Comparison of ENCODE assay signal across 1 cellular context in genomic region chr5:113119271-113119924, GRCh38.
TF ChIP-seq lines count a peak whose summit lies in the region.

No MANE protein-coding gene starts in this region.

TF ChIP-seq in WTC11, 78 proteins besides CTCF, POLR2A, EP300 and RAD21 (continued from another document):
- TF ChIP-seq, protein P1, sequence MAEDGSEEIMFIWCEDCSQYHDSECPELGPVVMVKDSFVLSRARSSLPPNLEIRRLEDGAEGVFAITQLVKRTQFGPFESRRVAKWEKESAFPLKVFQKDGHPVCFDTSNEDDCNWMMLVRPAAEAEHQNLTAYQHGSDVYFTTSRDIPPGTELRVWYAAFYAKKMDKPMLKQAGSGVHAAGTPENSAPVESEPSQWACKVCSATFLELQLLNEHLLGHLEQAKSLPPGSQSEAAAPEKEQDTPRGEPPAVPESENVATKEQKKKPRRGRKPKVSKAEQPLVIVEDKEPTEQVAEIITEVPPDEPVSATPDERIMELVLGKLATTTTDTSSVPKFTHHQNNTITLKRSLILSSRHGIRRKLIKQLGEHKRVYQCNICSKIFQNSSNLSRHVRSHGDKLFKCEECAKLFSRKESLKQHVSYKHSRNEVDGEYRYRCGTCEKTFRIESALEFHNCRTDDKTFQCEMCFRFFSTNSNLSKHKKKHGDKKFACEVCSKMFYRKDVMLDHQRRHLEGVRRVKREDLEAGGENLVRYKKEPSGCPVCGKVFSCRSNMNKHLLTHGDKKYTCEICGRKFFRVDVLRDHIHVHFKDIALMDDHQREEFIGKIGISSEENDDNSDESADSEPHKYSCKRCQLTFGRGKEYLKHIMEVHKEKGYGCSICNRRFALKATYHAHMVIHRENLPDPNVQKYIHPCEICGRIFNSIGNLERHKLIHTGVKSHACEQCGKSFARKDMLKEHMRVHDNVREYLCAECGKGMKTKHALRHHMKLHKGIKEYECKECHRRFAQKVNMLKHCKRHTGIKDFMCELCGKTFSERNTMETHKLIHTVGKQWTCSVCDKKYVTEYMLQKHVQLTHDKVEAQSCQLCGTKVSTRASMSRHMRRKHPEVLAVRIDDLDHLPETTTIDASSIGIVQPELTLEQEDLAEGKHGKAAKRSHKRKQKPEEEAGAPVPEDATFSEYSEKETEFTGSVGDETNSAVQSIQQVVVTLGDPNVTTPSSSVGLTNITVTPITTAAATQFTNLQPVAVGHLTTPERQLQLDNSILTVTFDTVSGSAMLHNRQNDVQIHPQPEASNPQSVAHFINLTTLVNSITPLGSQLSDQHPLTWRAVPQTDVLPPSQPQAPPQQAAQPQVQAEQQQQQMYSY (CRISPR knock-in tag; IDR thresholded peaks at IDR 0.05), result no peak
- TF ChIP-seq ZBTB21 (CRISPR knock-in tag; IDR thresholded peaks at IDR 0.05; ENCODE audit: borderline replicate concordance) (no peak), MAX (CRISPR knock-in tag; IDR thresholded peaks at IDR 0.05) (no peak), NFATC4 (CRISPR knock-in tag; IDR thresholded peaks at IDR 0.05) (no peak), ELF4 (CRISPR knock-in tag; IDR thresholded peaks at IDR 0.05; ENCODE audit: low read depth) (no peak), IRF2 (CRISPR knock-in tag; IDR thresholded peaks at IDR 0.05; ENCODE audit: borderline replicate concordance, low read depth) (no peak)
- TF ChIP-seq, protein P2, sequence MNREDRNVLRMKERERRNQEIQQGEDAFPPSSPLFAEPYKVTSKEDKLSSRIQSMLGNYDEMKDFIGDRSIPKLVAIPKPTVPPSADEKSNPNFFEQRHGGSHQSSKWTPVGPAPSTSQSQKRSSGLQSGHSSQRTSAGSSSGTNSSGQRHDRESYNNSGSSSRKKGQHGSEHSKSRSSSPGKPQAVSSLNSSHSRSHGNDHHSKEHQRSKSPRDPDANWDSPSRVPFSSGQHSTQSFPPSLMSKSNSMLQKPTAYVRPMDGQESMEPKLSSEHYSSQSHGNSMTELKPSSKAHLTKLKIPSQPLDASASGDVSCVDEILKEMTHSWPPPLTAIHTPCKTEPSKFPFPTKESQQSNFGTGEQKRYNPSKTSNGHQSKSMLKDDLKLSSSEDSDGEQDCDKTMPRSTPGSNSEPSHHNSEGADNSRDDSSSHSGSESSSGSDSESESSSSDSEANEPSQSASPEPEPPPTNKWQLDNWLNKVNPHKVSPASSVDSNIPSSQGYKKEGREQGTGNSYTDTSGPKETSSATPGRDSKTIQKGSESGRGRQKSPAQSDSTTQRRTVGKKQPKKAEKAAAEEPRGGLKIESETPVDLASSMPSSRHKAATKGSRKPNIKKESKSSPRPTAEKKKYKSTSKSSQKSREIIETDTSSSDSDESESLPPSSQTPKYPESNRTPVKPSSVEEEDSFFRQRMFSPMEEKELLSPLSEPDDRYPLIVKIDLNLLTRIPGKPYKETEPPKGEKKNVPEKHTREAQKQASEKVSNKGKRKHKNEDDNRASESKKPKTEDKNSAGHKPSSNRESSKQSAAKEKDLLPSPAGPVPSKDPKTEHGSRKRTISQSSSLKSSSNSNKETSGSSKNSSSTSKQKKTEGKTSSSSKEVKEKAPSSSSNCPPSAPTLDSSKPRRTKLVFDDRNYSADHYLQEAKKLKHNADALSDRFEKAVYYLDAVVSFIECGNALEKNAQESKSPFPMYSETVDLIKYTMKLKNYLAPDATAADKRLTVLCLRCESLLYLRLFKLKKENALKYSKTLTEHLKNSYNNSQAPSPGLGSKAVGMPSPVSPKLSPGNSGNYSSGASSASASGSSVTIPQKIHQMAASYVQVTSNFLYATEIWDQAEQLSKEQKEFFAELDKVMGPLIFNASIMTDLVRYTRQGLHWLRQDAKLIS (CRISPR knock-in tag; IDR thresholded peaks at IDR 0.05; ENCODE audit: borderline replicate concordance), result no peak
- TF ChIP-seq, protein P3, sequence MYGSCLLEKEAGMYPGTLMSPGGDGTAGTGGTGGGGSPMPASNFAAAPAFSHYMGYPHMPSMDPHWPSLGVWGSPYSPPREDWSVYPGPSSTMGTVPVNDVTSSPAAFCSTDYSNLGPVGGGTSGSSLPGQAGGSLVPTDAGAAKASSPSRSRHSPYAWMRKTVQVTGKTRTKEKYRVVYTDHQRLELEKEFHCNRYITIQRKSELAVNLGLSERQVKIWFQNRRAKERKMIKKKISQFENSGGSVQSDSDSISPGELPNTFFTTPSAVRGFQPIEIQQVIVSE (CRISPR knock-in tag; IDR thresholded peaks at IDR 0.05; ENCODE audit: borderline replicate concordance), result no peak
